In genomic region chr22:32904044-32904443, GRCh38 we compare ENCODE assay signal across 1 cellular context.
A peak's percentile ranks its signal among the peaks of the same experiment; 100 is the strongest.
TF ChIP-seq lines count a peak whose summit lies in the region.

No MANE protein-coding gene starts in this region.

TF ChIP-seq in HepG2, 621 proteins besides CTCF, POLR2A, EP300 and RAD21 (continued from another document):
- TF ChIP-seq SUZ12 (IDR thresholded peaks at IDR 0.05; ENCODE audit: low read depth, low read length) (peak; percentile 43; the same call in 1 of the 2 replicates), HNRNPLL (IDR thresholded peaks at IDR 0.05; ENCODE audit: low read depth, low read length, poor library complexity, severe bottlenecking) (no peak), USF2 (IDR thresholded peaks at IDR 0.05; ENCODE audit: low read depth, low read length) (peak; percentile 79), USF2 (CRISPR knock-in tag; IDR thresholded peaks at IDR 0.05; ENCODE audit: borderline replicate concordance) (peak; percentile 90; the same call in 1 of the 2 replicates), NFYC (CRISPR knock-in tag; IDR thresholded peaks at IDR 0.05) (peak; percentile 80), ZNF33B (CRISPR knock-in tag; IDR thresholded peaks at IDR 0.05) (no peak), ZNF318 (CRISPR knock-in tag; IDR thresholded peaks at IDR 0.05) (no peak), KAT2B (IDR thresholded peaks at IDR 0.05; ENCODE audit: borderline replicate concordance, low read depth, low read length) (no peak), ZKSCAN8 (CRISPR knock-in tag; IDR thresholded peaks at IDR 0.05; ENCODE audit: borderline replicate concordance) (no peak), HMGA1 (CRISPR knock-in tag; conservative IDR thresholded peaks at IDR 0.05) (no peak), SNAI1 (CRISPR knock-in tag; IDR thresholded peaks at IDR 0.05; ENCODE audit: borderline replicate concordance) (no peak), HCFC1 (IDR thresholded peaks at IDR 0.05; ENCODE audit: low read depth, low read length) (peak; percentile 74), TCF7L2 (IDR thresholded peaks at IDR 0.05; ENCODE audit: low read depth, low read length) (no peak), DNMT3B (CRISPR knock-in tag; conservative IDR thresholded peaks at IDR 0.05) (no peak), GLI4 (CRISPR knock-in tag; IDR thresholded peaks at IDR 0.05; ENCODE audit: borderline replicate concordance) (no peak), EZH2 (conservative IDR thresholded peaks at IDR 0.05; ENCODE audit: low read depth, low read length) (no peak), HIVEP1 (CRISPR knock-in tag; IDR thresholded peaks at IDR 0.05) (no peak), NFYB (CRISPR knock-in tag; IDR thresholded peaks at IDR 0.05) (peak; percentile 62; the same call in 1 of the 2 replicates), ZNF543 (CRISPR knock-in tag; IDR thresholded peaks at IDR 0.05) (no peak), ZFY (CRISPR knock-in tag; IDR thresholded peaks at IDR 0.05) (peak; percentile 34; the same call in 1 of the 2 replicates), FOXJ3 (CRISPR knock-in tag; IDR thresholded peaks at IDR 0.05; ENCODE audit: borderline replicate concordance) (no peak), ZFX (CRISPR knock-in tag; IDR thresholded peaks at IDR 0.05; ENCODE audit: low read depth) (no peak), THAP11 (CRISPR knock-in tag; IDR thresholded peaks at IDR 0.05) (peak; percentile 96), NR2F6 (IDR thresholded peaks at IDR 0.05) (no peak), NR2F6 (CRISPR knock-in tag; IDR thresholded peaks at IDR 0.05) (no peak), NCOA2 (CRISPR knock-in tag; IDR thresholded peaks at IDR 0.05) (no peak), ZNF781 (CRISPR knock-in tag; IDR thresholded peaks at IDR 0.05; ENCODE audit: borderline replicate concordance, not compliant biosample characterization) (no peak), ARID2 (CRISPR knock-in tag; IDR thresholded peaks at IDR 0.05; ENCODE audit: borderline replicate concordance) (no peak)
- TF ChIP-seq, protein P1, sequence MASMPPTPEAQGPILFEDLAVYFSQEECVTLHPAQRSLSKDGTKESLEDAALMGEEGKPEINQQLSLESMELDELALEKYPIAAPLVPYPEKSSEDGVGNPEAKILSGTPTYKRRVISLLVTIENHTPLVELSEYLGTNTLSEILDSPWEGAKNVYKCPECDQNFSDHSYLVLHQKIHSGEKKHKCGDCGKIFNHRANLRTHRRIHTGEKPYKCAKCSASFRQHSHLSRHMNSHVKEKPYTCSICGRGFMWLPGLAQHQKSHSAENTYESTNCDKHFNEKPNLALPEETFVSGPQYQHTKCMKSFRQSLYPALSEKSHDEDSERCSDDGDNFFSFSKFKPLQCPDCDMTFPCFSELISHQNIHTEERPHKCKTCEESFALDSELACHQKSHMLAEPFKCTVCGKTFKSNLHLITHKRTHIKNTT (CRISPR knock-in tag; IDR thresholded peaks at IDR 0.05), result no peak
- TF ChIP-seq, protein P2, sequence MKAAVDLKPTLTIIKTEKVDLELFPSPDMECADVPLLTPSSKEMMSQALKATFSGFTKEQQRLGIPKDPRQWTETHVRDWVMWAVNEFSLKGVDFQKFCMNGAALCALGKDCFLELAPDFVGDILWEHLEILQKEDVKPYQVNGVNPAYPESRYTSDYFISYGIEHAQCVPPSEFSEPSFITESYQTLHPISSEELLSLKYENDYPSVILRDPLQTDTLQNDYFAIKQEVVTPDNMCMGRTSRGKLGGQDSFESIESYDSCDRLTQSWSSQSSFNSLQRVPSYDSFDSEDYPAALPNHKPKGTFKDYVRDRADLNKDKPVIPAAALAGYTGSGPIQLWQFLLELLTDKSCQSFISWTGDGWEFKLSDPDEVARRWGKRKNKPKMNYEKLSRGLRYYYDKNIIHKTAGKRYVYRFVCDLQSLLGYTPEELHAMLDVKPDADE (CRISPR knock-in tag; IDR thresholded peaks at IDR 0.05), result no peak
